Comparison of ENCODE assay signal across 1 cellular context in the genomic region with DNA sequence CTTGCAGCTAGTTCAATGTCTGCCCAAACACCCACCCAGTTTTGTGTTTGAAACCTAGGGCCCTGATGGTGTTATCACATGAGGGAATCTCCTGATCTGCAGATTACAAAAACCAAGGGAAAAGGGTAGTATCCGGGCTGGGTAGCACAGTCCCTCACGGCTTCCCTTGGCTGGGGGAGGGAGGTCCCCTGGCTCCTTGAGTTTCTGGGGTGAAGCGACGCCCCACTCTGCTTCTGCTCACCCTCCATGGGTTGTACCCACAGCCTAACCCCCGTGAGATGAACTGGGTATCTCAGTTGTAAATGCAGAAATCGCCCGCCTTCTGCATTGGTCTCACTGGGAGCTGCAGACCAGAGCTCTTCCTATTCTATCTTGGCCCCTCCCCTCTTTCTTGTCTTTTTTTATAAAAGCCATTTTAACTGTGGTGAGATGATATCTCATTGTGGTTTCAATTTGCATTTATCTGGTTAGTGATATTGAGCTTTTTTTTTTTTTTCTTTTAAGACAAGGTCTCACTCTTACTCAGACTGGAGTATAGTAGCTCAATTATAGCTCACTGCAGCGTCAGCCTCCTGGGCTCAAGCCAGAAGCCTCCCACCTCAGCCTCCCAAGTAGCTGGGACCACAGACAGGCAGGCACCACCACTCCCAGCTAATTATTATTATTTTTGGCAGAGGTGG.
TF ChIP-seq lines count a peak whose summit lies in the region.

No MANE protein-coding gene starts in this region.

TF ChIP-seq in IMR-90, 13 proteins besides CTCF, POLR2A, EP300 and RAD21 (continued from another document):
- TF ChIP-seq, protein P1, sequence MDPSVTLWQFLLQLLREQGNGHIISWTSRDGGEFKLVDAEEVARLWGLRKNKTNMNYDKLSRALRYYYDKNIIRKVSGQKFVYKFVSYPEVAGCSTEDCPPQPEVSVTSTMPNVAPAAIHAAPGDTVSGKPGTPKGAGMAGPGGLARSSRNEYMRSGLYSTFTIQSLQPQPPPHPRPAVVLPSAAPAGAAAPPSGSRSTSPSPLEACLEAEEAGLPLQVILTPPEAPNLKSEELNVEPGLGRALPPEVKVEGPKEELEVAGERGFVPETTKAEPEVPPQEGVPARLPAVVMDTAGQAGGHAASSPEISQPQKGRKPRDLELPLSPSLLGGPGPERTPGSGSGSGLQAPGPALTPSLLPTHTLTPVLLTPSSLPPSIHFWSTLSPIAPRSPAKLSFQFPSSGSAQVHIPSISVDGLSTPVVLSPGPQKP (IDR thresholded peaks at IDR 0.05; ENCODE audit: borderline replicate concordance, low read depth, low read length), result no peak
- TF ChIP-seq NFE2L2 (IDR thresholded peaks at IDR 0.05; ENCODE audit: low read depth, low read length) (no peak), CHD1 (IDR thresholded peaks at IDR 0.05; ENCODE audit: low read depth, low read length) (no peak), MXI1 (IDR thresholded peaks at IDR 0.05; ENCODE audit: borderline replicate concordance, low read depth, low read length) (no peak), FOS (IDR thresholded peaks at IDR 0.05; ENCODE audit: low read depth, low read length) (no peak), CEBPB (IDR thresholded peaks at IDR 0.05; ENCODE audit: low read depth, low read length) (no peak), SMC3 (IDR thresholded peaks at IDR 0.05; ENCODE audit: low read depth, low read length) (no peak), MAFK (IDR thresholded peaks at IDR 0.05; ENCODE audit: low read depth, low read length) (no peak), RFX5 (IDR thresholded peaks at IDR 0.05; ENCODE audit: low read depth, low read length) (no peak)
- TF ChIP-seq, protein P2, sequence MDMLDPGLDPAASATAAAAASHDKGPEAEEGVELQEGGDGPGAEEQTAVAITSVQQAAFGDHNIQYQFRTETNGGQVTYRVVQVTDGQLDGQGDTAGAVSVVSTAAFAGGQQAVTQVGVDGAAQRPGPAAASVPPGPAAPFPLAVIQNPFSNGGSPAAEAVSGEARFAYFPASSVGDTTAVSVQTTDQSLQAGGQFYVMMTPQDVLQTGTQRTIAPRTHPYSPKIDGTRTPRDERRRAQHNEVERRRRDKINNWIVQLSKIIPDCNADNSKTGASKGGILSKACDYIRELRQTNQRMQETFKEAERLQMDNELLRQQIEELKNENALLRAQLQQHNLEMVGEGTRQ (IDR thresholded peaks at IDR 0.05; ENCODE audit: low read depth, low read length), result no peak
